25 cellular contexts compared by ENCODE assay signal in the genomic region with DNA sequence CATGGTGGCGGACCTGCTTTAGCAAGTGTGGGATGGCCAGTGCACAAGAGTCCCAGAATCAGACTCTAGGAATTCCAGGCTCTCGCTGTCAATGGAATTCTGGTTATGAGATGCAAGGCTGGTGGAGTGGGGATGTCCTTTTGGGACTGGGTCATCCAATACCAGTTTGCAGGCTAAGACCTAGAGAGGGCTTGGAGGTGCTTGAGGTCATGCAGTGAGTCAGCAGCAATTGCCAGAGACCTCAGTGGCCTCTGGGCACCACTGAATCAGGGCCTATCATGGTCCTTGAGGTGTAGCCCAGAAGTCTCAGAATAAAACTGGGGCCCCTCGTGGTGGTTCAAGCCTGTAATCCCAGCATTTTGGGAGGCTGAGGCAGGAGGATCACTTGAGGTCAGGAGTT. TPM values are rescaled to one million over a fixed set of nuclear protein-coding genes. Genes with fewer than 3 reads are reported as not detected.
DNase-seq lines count a peak whose midpoint lies in the region; ATAC-seq and TF ChIP-seq lines count a peak whose summit lies in the region.
"Had no signal": no experiment of that assay in that cellular context is flagged by ENCODE, and none has a peak within 500 bp of the region (broad histone marks: within the 10 kb centered on the region; RNA-seq: fewer than 3 reads in every experiment).

No MANE protein-coding gene starts in this region.

- peak overlapping the region; percentile 95 for H3K27ac Mint-ChIP-seq in glutamatergic neuron (ENCODE audit: unreplicated experiment)
- H3K27ac Mint-ChIP-seq in activated naive CD8-positive, alpha-beta T cell treated with anti-CD3 and anti-CD28 coated beads, Interleukin-2, amount 50 U/mL, for 24 hours, result no peak overlapping the region
- H3K27ac Mint-ChIP-seq: activated CD8-positive, alpha-beta T cell treated with anti-CD3 and anti-CD28 coated beads, Interleukin-2, amount 10 ng/mL, durations not matched to agents 7 days and 5 days; activated naive CD4-positive, alpha-beta T cell treated with anti-CD3 and anti-CD28 coated beads, Interleukin-2, amount 50 U/mL, for 24 hours; activated T-helper 2 cell treated with anti-CD3 and anti-CD28 coated beads, Interferon-gamma antibody, Interleukin-2, Interleukin-4, amounts not matched to agents 10 μg/mL and 5 μg/mL and 100 μg/mL, durations not matched to agents 14 hours and 24 hours and 36 hours; immature natural killer cell; memory B cell; stimulated activated naive CD8-positive, alpha-beta T cell treated with anti-CD3 and anti-CD28 coated beads, Interleukin-15, Interleukin-2, amounts not matched to agents 100 ng/mL and 50 ng/mL, for 24 hours; T-helper 1 cell treated with Interleukin-12 subunit alpha and Interleukin-12 subunit beta and Interleukin-4 antibody, amounts not matched to agents 30 μg/mL and 1 μg/mL, for 36 hours had no signal

- H3K4me3 Mint-ChIP-seq in glutamatergic neuron (ENCODE audit: unreplicated experiment), result no peak overlapping the region
- no peak overlapping the region for H3K4me3 Mint-ChIP-seq in activated naive CD8-positive, alpha-beta T cell treated with anti-CD3 and anti-CD28 coated beads, Interleukin-2, amount 50 U/mL, for 24 hours
- H3K4me3 Mint-ChIP-seq: activated CD8-positive, alpha-beta T cell treated with anti-CD3 and anti-CD28 coated beads, Interleukin-2, amount 10 ng/mL, durations not matched to agents 7 days and 5 days; activated naive CD4-positive, alpha-beta T cell treated with anti-CD3 and anti-CD28 coated beads, Interleukin-2, amount 50 U/mL, for 24 hours; memory B cell; stimulated activated naive CD8-positive, alpha-beta T cell treated with anti-CD3 and anti-CD28 coated beads, Interleukin-15, Interleukin-2, amounts not matched to agents 100 ng/mL and 50 ng/mL, for 24 hours; T-helper 1 cell treated with Interleukin-12 subunit alpha and Interleukin-12 subunit beta and Interleukin-4 antibody, amounts not matched to agents 30 μg/mL and 1 μg/mL, for 36 hours had no signal

- peak; percentile 1 for DNase-seq in NOMO-1 treated with DMSO at 0.1 percent for 48 hours (lab: John Stamatoyannopoulos, UW; ENCODE audit: unreplicated experiment)
- no peak for DNase-seq in NOMO-1 treated with dmso at 0.1 percent for 144 hours (lab: John Stamatoyannopoulos, UW; ENCODE audit: unreplicated experiment)
- DNase-seq in RPMI7951 (ENCODE audit: low read depth), result peak; percentile 71
- DNase-seq in glutamatergic neuron, result no peak
- no peak for DNase-seq in glomerular visceral epithelial cell (ENCODE audit: extremely low spot score)
- no peak for DNase-seq in NCI-H1436 (lab: John Stamatoyannopoulos, UW)
- DNase-seq in activated naive CD8-positive, alpha-beta T cell treated with anti-CD3 and anti-CD28 coated beads, Interleukin-2, amount 50 U/mL, for 24 hours, result no peak
- DNase-seq: activated CD4-positive, alpha-beta T cell treated with anti-CD3 and anti-CD28 coated beads for 1 hour; activated CD8-positive, alpha-beta T cell treated with anti-CD3 and anti-CD28 coated beads, Interleukin-2, amount 10 ng/mL, durations not matched to agents 7 days and 5 days; DMS79; effector memory CD4-positive, alpha-beta T cell; GF-D8; HCEC 1CT; immature natural killer cell; NCI-H1048 had no signal

- peaks cover 5% of the 10 kb centered on the region for H3K36me3 Mint-ChIP-seq in glutamatergic neuron (ENCODE audit: unreplicated experiment)
- no peaks in the 10 kb centered on the region for H3K36me3 Mint-ChIP-seq in activated naive CD8-positive, alpha-beta T cell treated with anti-CD3 and anti-CD28 coated beads, Interleukin-2, amount 50 U/mL, for 24 hours (ENCODE audit: low read depth)
- H3K36me3 Mint-ChIP-seq: activated naive CD4-positive, alpha-beta T cell treated with anti-CD3 and anti-CD28 coated beads, Interleukin-2, amount 50 U/mL, for 24 hours had no signal

- no peak for ATAC-seq in HG03159 (IDR thresholded peaks at IDR 0.05; ENCODE audit: unreplicated experiment)
- no peak for ATAC-seq in activated naive CD8-positive, alpha-beta T cell treated with anti-CD3 and anti-CD28 coated beads, Interleukin-2, amount 50 U/mL, for 24 hours
- ATAC-seq: activated CD8-positive, alpha-beta T cell treated with anti-CD3 and anti-CD28 coated beads, Interleukin-2, amount 10 ng/mL, durations not matched to agents 7 days and 5 days; left lobe of liver had no signal

- peaks cover 22% of the 10 kb centered on the region for H3K27me3 Mint-ChIP-seq in glutamatergic neuron (ENCODE audit: unreplicated experiment)
- peaks cover 65% of the 10 kb centered on the region for H3K27me3 Mint-ChIP-seq in activated naive CD8-positive, alpha-beta T cell treated with anti-CD3 and anti-CD28 coated beads, Interleukin-2, amount 50 U/mL, for 24 hours

- no peak for TF ChIP-seq CTCF in glutamatergic neuron (IDR thresholded peaks at IDR 0.05; ENCODE audit: partially characterized antibody, unreplicated experiment)

- H3K4me1 Mint-ChIP-seq in glutamatergic neuron (ENCODE audit: low read depth, unreplicated experiment), result peaks cover 15% of the 10 kb centered on the region
- peaks cover 9% of the 10 kb centered on the region for H3K4me1 Mint-ChIP-seq in activated naive CD8-positive, alpha-beta T cell treated with anti-CD3 and anti-CD28 coated beads, Interleukin-2, amount 50 U/mL, for 24 hours

- peaks cover 5% of the 10 kb centered on the region for H3K9me3 Mint-ChIP-seq in glutamatergic neuron (ENCODE audit: unreplicated experiment)
- no peaks in the 10 kb centered on the region for H3K9me3 Mint-ChIP-seq in activated naive CD8-positive, alpha-beta T cell treated with anti-CD3 and anti-CD28 coated beads, Interleukin-2, amount 50 U/mL, for 24 hours
- H3K9me3 Mint-ChIP-seq: activated naive CD4-positive, alpha-beta T cell treated with anti-CD3 and anti-CD28 coated beads, Interleukin-2, amount 50 U/mL, for 24 hours; activated T-helper 2 cell treated with anti-CD3 and anti-CD28 coated beads, Interferon-gamma antibody, Interleukin-2, Interleukin-4, amounts not matched to agents 10 μg/mL and 5 μg/mL and 100 μg/mL, durations not matched to agents 14 hours and 24 hours and 36 hours; neural crest cell; stimulated activated naive CD8-positive, alpha-beta T cell treated with anti-CD3 and anti-CD28 coated beads, Interleukin-15, Interleukin-2, amounts not matched to agents 100 ng/mL and 50 ng/mL, for 24 hours; T-helper 1 cell treated with Interleukin-12 subunit alpha and Interleukin-12 subunit beta and Interleukin-4 antibody, amounts not matched to agents 30 μg/mL and 1 μg/mL, for 36 hours had no signal

RNA-seq across cellular contexts. Expression of gene SCRT2, which starts 1.4 kb away (rescaled TPM):
- not detected in 2 replicates for total RNA-seq in RPMI7951 (2014; rRNA removed; shearing (Covaris generic))
- 28.0 TPM for total RNA-seq in glutamatergic neuron (ENCODE audit: unreplicated experiment)
- total RNA-seq: activated CD8-positive, alpha-beta T cell treated with anti-CD3 and anti-CD28 coated beads, Interleukin-2, amount 10 ng/mL, durations not matched to agents 7 days and 5 days; activated T-helper 2 cell treated with anti-CD3 and anti-CD28 coated beads, Interferon-gamma antibody, Interleukin-2, Interleukin-4, amounts not matched to agents 10 μg/mL and 5 μg/mL and 100 μg/mL, durations not matched to agents 14 hours and 24 hours and 36 hours; fibroblast of villous mesenchyme; heart right ventricle; left lobe of liver had no signal

RNA-seq across cellular contexts. Expression of gene SRXN1, which starts 24.0 kb away (rescaled TPM):
- 70.9 and 73.4 TPM in 2 replicates for total RNA-seq in RPMI7951 (2014; rRNA removed; shearing (Covaris generic))
- 6.3 TPM for total RNA-seq in glutamatergic neuron (ENCODE audit: unreplicated experiment)

Comparison
In these comparisons a context has a peak if more than half of its experiments do, and no peak if none do; other contexts are left out.
1. DNase-seq: peak in NOMO-1 treated with DMSO at 0.1 percent for 48 hours (single experiment) and RPMI7951 (single experiment); none in NOMO-1 treated with dmso at 0.1 percent for 144 hours (single experiment), glutamatergic neuron (single experiment), glomerular visceral epithelial cell (single experiment), NCI-H1436 (single experiment) and activated naive CD8-positive, alpha-beta T cell treated with anti-CD3 and anti-CD28 coated beads, Interleukin-2, amount 50 U/mL, for 24 hours (single experiment).
2. RNA of gene SCRT2, which starts 1.4 kb away (total RNA-seq): 28.0 TPM in glutamatergic neuron (single experiment); not detected in RPMI7951; every median in the first group is over 10 times any median in the second.